ENCODE assay signal across 1 cellular context in the genomic region with DNA sequence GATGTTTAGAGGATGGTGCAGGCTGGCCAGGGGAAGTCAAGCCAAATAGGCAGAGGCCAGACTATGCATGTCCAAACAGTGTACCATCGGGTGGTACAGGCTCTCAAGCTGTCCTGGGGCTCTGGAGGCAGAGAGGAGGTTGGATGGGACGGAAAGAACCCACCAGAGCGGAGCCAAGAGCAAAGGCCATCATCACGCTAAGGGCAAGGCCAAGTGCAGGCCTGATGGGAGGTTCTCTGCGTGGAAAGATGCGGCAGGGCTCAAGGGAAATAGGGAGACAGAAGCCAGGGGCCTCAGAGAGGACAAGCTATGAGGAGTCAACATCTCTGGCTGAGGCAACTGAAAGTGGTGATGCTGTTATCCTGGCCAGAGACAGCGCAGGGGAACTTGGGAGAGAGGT.
TF ChIP-seq lines count a peak whose summit lies in the region.

No MANE protein-coding gene starts in this region.

TF ChIP-seq in HepG2, 621 proteins besides CTCF, POLR2A, EP300 and RAD21 (continued from another document):
- TF ChIP-seq, protein P1, sequence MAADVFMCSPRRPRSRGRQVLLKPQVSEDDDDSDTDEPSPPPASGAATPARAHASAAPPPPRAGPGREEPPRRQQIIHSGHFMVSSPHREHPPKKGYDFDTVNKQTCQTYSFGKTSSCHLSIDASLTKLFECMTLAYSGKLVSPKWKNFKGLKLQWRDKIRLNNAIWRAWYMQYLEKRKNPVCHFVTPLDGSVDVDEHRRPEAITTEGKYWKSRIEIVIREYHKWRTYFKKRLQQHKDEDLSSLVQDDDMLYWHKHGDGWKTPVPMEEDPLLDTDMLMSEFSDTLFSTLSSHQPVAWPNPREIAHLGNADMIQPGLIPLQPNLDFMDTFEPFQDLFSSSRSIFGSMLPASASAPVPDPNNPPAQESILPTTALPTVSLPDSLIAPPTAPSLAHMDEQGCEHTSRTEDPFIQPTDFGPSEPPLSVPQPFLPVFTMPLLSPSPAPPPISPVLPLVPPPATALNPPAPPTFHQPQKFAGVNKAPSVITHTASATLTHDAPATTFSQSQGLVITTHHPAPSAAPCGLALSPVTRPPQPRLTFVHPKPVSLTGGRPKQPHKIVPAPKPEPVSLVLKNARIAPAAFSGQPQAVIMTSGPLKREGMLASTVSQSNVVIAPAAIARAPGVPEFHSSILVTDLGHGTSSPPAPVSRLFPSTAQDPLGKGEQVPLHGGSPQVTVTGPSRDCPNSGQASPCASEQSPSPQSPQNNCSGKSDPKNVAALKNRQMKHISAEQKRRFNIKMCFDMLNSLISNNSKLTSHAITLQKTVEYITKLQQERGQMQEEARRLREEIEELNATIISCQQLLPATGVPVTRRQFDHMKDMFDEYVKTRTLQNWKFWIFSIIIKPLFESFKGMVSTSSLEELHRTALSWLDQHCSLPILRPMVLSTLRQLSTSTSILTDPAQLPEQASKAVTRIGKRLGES (CRISPR knock-in tag; IDR thresholded peaks at IDR 0.05; ENCODE audit: borderline replicate concordance) = no peak
- TF ChIP-seq KLF11 (CRISPR knock-in tag; IDR thresholded peaks at IDR 0.05) = no peak
- no peak for TF ChIP-seq NFYB (CRISPR knock-in tag; IDR thresholded peaks at IDR 0.05)
- no peak for TF ChIP-seq STAG1 (CRISPR knock-in tag; IDR thresholded peaks at IDR 0.05)
- no peak for TF ChIP-seq ZNF746 (CRISPR knock-in tag; IDR thresholded peaks at IDR 0.05)
- TF ChIP-seq, protein P2, sequence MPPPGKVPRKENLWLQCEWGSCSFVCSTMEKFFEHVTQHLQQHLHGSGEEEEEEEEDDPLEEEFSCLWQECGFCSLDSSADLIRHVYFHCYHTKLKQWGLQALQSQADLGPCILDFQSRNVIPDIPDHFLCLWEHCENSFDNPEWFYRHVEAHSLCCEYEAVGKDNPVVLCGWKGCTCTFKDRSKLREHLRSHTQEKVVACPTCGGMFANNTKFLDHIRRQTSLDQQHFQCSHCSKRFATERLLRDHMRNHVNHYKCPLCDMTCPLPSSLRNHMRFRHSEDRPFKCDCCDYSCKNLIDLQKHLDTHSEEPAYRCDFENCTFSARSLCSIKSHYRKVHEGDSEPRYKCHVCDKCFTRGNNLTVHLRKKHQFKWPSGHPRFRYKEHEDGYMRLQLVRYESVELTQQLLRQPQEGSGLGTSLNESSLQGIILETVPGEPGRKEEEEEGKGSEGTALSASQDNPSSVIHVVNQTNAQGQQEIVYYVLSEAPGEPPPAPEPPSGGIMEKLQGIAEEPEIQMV (CRISPR knock-in tag; IDR thresholded peaks at IDR 0.05; ENCODE audit: low read depth) = no peak
- no peak for TF ChIP-seq ZFP37 (CRISPR knock-in tag; IDR thresholded peaks at IDR 0.05; ENCODE audit: borderline replicate concordance)
- no peak for TF ChIP-seq KLF6 (CRISPR knock-in tag; IDR thresholded peaks at IDR 0.05)
- no peak for TF ChIP-seq LCORL (IDR thresholded peaks at IDR 0.05)
- TF ChIP-seq LCORL (CRISPR knock-in tag; IDR thresholded peaks at IDR 0.05) = no peak
- no peak for TF ChIP-seq SMC3 (IDR thresholded peaks at IDR 0.05; ENCODE audit: low read length)
